8 cellular contexts compared by ENCODE assay signal in the genomic region with DNA sequence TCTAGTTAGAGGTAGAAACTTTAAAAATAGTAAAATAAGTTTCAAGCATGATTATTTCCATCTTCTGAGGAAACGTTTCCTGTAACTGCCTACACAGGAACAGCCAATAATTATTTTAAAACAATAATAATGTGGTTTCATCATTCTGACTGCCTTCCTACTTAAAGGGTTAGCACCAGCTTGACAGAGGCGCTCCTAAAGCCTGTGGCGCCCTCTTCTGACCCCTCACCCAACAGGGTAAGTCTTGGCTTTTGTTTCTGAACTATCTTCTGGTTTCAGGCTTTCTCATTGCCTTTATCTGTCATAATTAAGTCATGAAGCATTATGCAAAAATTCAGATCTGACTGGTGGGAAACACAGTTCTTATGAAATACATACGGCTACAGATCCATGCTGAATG.
DNase-seq lines count a peak whose midpoint lies in the region; ATAC-seq and TF ChIP-seq lines count a peak whose summit lies in the region.

No MANE protein-coding gene starts in this region.

- H4K12ac ChIP-seq in trophoblast cell (ENCODE audit: low read depth, low read length) = no peak overlapping the region

- no peak overlapping the region for H2AFZ ChIP-seq in trophoblast cell (ENCODE audit: insufficient read depth, low read length, poor library complexity)

- no peaks in the 10 kb centered on the region for H3K9me3 ChIP-seq in KOPT-K1 (ENCODE audit: insufficient read depth, low read length, poor library complexity, severe bottlenecking)
- no peaks in the 10 kb centered on the region for H3K9me3 ChIP-seq in heart right ventricle
- H3K9me3 ChIP-seq in trophoblast cell (ENCODE audit: insufficient read depth, low read depth, low read length) = no peaks in the 10 kb centered on the region

- H2BK5ac ChIP-seq in trophoblast cell (ENCODE audit: low read depth, low read length, poor library complexity) = no peak overlapping the region

- H3K4me2 ChIP-seq in trophoblast cell (ENCODE audit: low read length) = no peak overlapping the region

- H2AK5ac ChIP-seq in trophoblast cell (ENCODE audit: low read length) = no peak overlapping the region

- H3K4me3 ChIP-seq in GM06990 (replicated peaks; ENCODE audit: low read depth, low read length) (no peak overlapping the region), heart right ventricle (no peak overlapping the region), trophoblast cell (ENCODE audit: low read depth, low read length) (no peak overlapping the region)

- no peak overlapping the region for H4K8ac ChIP-seq in trophoblast cell (ENCODE audit: low read depth, low read length)

- H3K79me1 ChIP-seq in trophoblast cell (ENCODE audit: low read length) = no peaks in the 10 kb centered on the region

- TF ChIP-seq CTCF in GM06990 (IDR thresholded peaks at IDR 0.05; ENCODE audit: insufficient read depth, low read length, poor library complexity, severe bottlenecking) (peak; percentile 82), heart right ventricle (IDR thresholded peaks at IDR 0.05) (peak in 8 of 9 donors; percentile 7 to 71 (median 56))

- H2BK120ac ChIP-seq in trophoblast cell (ENCODE audit: insufficient read depth, low read length, poor library complexity) = no peak overlapping the region

- H3K18ac ChIP-seq in trophoblast cell (ENCODE audit: low read length) = no peak overlapping the region

- H3K36me3 ChIP-seq in GM06990 (ENCODE audit: control insufficient read depth, insufficient read depth, low read length) (no peaks in the 10 kb centered on the region), KOPT-K1 (ENCODE audit: insufficient read depth, low read length) (no peaks in the 10 kb centered on the region), heart right ventricle (no peaks in the 10 kb centered on the region), trophoblast cell (ENCODE audit: control insufficient read depth in 1 of 2, insufficient read depth in 2 of 2, low read length in 2 of 2) (no peaks in the 10 kb centered on the region)

- ATAC-seq in GM21529 (IDR thresholded peaks at IDR 0.05; ENCODE audit: unreplicated experiment) (peak; percentile 97), heart right ventricle (peak in 7 of 8 donors; percentile 58 to 88 (median 75))

- H3K79me2 ChIP-seq in trophoblast cell (ENCODE audit: control insufficient read depth, insufficient read depth, low read length, poor library complexity) = no peaks in the 10 kb centered on the region

- H4K91ac ChIP-seq in trophoblast cell (ENCODE audit: low read depth, low read length) = no peak overlapping the region

- peak overlapping the region; percentile 98 for H3K27ac ChIP-seq in KOPT-K1 (ENCODE audit: low read depth, low read length, poor library complexity, severe bottlenecking)
- H3K27ac ChIP-seq in heart right ventricle = peak overlapping the region in 3 of 10 donors; percentile 29 to 65 (median 56)
- no peak overlapping the region for H3K27ac ChIP-seq in trophoblast cell (ENCODE audit: low read depth, low read length)

- H3K4ac ChIP-seq in trophoblast cell (ENCODE audit: low read depth, low read length) = no peak overlapping the region

- H3K23ac ChIP-seq in trophoblast cell (ENCODE audit: low read length) = no peak overlapping the region

- H3K4me1 ChIP-seq in heart right ventricle (peaks cover 0 to 14% (median 0%) of the 10 kb centered on the region in 9 donors), trophoblast cell (ENCODE audit: control insufficient read depth in 1 of 2, insufficient read depth in 2 of 2, low read length in 2 of 2) (no peaks in the 10 kb centered on the region)

- H3K9ac ChIP-seq in trophoblast cell (ENCODE audit: low read length) = no peak overlapping the region

- intact Hi-C loops in heart right ventricle (cut with DNase I) = loop anchor here in 2 of 10 donors (5.0 kb wide), 2 partner anchors 97 to 713 kb away; partner anchors contain the start of gene ITM2A (in 1 of the 2)

- H2BK12ac ChIP-seq in trophoblast cell (ENCODE audit: low read length) = no peak overlapping the region

- H3K27me3 ChIP-seq in GM06990 (replicated peaks; ENCODE audit: control insufficient read depth, insufficient read depth, low read length) (no peaks in the 10 kb centered on the region), heart right ventricle (no peaks in the 10 kb centered on the region), trophoblast cell (ENCODE audit: insufficient read depth, low read length) (no peaks in the 10 kb centered on the region)

- DNase-seq in GM06990 (ENCODE audit: extremely low read depth, insufficient read length) (peak; percentile 53), heart right ventricle (peak; percentile 36 to 44), NCI-H2227 treated with DMSO at 0.1 percent for 48 hours (lab: John Stamatoyannopoulos, UW) (no peak), trophoblast cell (no peak)
- DNase-seq in activated CD8-positive, alpha-beta memory T cell treated with anti-CD3 and anti-CD28 coated beads for 24 hours = peak; percentile 80
- peak; percentile 54 for DNase-seq in stimulated activated CD8-positive, alpha-beta memory T cell treated with anti-CD3 and anti-CD28 coated beads, Interleukin-12 subunit alpha, Interleukin-12 subunit beta, amount 100 ng/mL, for 1 hour (ENCODE audit: low read depth)

- no peak overlapping the region for H3K14ac ChIP-seq in trophoblast cell (ENCODE audit: low read length)

- 3 to 5% methylated on average over 4 of the region's 4 CpGs for WGBS in heart right ventricle, 2 donors
- WGBS in trophoblast cell (ENCODE audit: extremely low coverage, insufficient coverage, insufficient read length) = no CpG with 5 or more reads among the region's 4 CpGs

Comparison
In these comparisons a context has a peak if more than half of its experiments do, and no peak if none do; other contexts are left out.
1. DNase-seq: peak in GM06990 (single experiment), activated CD8-positive, alpha-beta memory T cell treated with anti-CD3 and anti-CD28 coated beads for 24 hours (single experiment), heart right ventricle (2 of 2) and stimulated activated CD8-positive, alpha-beta memory T cell treated with anti-CD3 and anti-CD28 coated beads, Interleukin-12 subunit alpha, Interleukin-12 subunit beta, amount 100 ng/mL, for 1 hour (single experiment); none in NCI-H2227 treated with DMSO at 0.1 percent for 48 hours (single experiment) and trophoblast cell (0 of 2).